Comparison of ENCODE assay signal across 15 cellular contexts in the genomic region with DNA sequence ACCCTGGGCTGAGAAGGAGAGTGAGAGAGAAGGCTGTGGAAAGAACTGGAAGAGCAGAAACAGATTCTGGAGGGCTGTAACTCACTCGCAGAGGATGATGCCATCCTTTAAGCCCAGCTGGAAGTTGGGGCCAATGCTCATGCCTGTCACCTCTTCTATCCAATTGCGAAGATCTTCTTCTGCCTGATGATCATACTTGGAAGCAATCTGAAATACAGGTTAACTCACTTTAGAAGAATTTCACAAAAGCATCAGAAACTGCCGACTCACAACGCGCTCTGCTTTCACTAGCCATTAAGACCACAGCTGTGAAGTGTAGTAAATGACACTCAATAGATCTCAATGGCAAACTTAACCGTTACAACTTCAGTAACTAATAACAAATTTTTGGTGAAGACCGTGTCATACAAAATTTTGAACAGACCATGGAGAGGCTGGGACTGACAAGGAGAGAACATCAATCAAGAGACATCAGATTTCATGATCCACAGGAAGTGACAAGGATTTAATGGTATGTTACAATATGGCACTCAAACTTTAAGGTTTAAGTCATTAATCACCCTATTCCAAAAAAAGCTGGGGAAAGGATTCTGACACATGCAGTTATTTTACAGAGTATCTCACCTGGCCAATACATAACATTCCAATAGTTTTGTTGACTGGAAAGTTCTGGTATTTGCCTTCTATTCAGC. TPM values are rescaled to one million over a fixed set of nuclear protein-coding genes. Genes with fewer than 3 reads are reported as not detected.
DNase-seq lines count a peak whose midpoint lies in the region; ATAC-seq and TF ChIP-seq lines count a peak whose summit lies in the region.
"Had no signal": no experiment of that assay in that cellular context is flagged by ENCODE, and none has a peak within 500 bp of the region (broad histone marks: within the 10 kb centered on the region; RNA-seq: fewer than 3 reads in every experiment).

No MANE protein-coding gene starts in this region.

- intact Hi-C loops in lower lobe of right lung (cut with DNase I): no loop called here

- H3K27ac ChIP-seq in HEK293 (ENCODE audit: extremely low read depth, low read depth, low read length) (no peak overlapping the region), stomach smooth muscle (ENCODE audit: low read length) (peak overlapping the region; percentile 1), lower lobe of right lung (no peak overlapping the region)

- DNase-seq in kidney tubule cell (ENCODE audit: low spot score) (peak; percentile 69), lower lobe of right lung (no peak)
- no peak for DNase-seq in stimulated activated naive CD4-positive, alpha-beta T cell (lab: John Stamatoyannopoulos, UW)
- DNase-seq: activated CD8-positive, alpha-beta T cell treated with anti-CD3 and anti-CD28 coated beads, Interleukin-2, amount 10 ng/mL, durations not matched to agents 7 days and 5 days; GF-D8; mucosa of descending colon; NCI-H2107; right cardiac atrium; stimulated activated CD4-positive, alpha-beta T cell treated with anti-CD3 and anti-CD28 coated beads, Interleukin-4, amount 100 ng/mL, for 4 hours had no signal

- TF ChIP-seq CTCF in HEK293 (tag by site-specific recombination; IDR thresholded peaks at IDR 0.05) (no peak), lower lobe of right lung (IDR thresholded peaks at IDR 0.05) (no peak)

- POLR2A ChIA-PET in HEK293 (lab: Yijun Ruan, JAX): no interaction called here

- H3K4me3 ChIP-seq in HEK293 (ENCODE audit: low read depth, low read length) (no peak overlapping the region), stomach smooth muscle (ENCODE audit: low read length in 2 of 2) (peak overlapping the region in 1 of 2 donors; percentile 10), lower lobe of right lung (no peak overlapping the region)
- H3K4me3 ChIP-seq: mucosa of descending colon had no signal

- H3K9ac ChIP-seq in stomach smooth muscle (ENCODE audit: low read length in 2 of 2): no peak overlapping the region

- H3K36me3 ChIP-seq in HEK293 (ENCODE audit: control insufficient read depth in 2 of 2, insufficient read depth in 1 of 2, low read length in 2 of 2): peaks cover 13 to 30% of the 10 kb centered on the region in 2 experiments
- H3K36me3 ChIP-seq in stomach smooth muscle (ENCODE audit: control insufficient read depth in 2 of 2, insufficient read depth in 2 of 2, low read length in 2 of 2): peaks cover 7 to 13% of the 10 kb centered on the region in 2 donors
- peaks cover 52% of the 10 kb centered on the region for H3K36me3 ChIP-seq in lower lobe of right lung

- H3K27me3 ChIP-seq in stomach smooth muscle (ENCODE audit: control insufficient read depth in 1 of 2, insufficient read depth in 2 of 2, low read length in 2 of 2) (no peaks in the 10 kb centered on the region), lower lobe of right lung (ENCODE audit: low read depth) (no peaks in the 10 kb centered on the region)

- H3K9me3 ChIP-seq in HEK293 (ENCODE audit: control insufficient read depth, insufficient read depth, low read depth, low read length): no peaks in the 10 kb centered on the region
- no peaks in the 10 kb centered on the region for H3K9me3 ChIP-seq in stomach smooth muscle (ENCODE audit: control insufficient read depth in 2 of 2, low read length in 2 of 2)
- no peaks in the 10 kb centered on the region for H3K9me3 ChIP-seq in lower lobe of right lung
- H3K9me3 ChIP-seq: mucosa of descending colon had no signal

- H3K4me1 ChIP-seq in HEK293 (ENCODE audit: control insufficient read depth, insufficient read depth, low read length) (peaks cover 4% of the 10 kb centered on the region; the same call in 1 of the 2 replicates), stomach smooth muscle (ENCODE audit: control insufficient read depth, insufficient read depth, low read length) (peaks cover 24% of the 10 kb centered on the region), lower lobe of right lung (peaks cover 53% of the 10 kb centered on the region)

- CTCF ChIA-PET in HEK293 (lab: Yijun Ruan, JAX): interaction anchor here (0.7 to 3.1 kb wide), 5 partner anchors 47 to 140 kb away, joined by 3 to 17 read pairs (median 5); no protein-coding TSS in a partner anchor

- peak; percentile 45 for ATAC-seq in SK-N-SH treated with all-trans-retinoic acid at 6 μM for 48 hours
- ATAC-seq in GM19035 (IDR thresholded peaks at IDR 0.05; ENCODE audit: unreplicated experiment): no peak
- no peak for ATAC-seq in lower lobe of right lung
- ATAC-seq in HG02678 (IDR thresholded peaks at IDR 0.05; ENCODE audit: unreplicated experiment): no peak
- ATAC-seq: activated CD8-positive, alpha-beta T cell treated with anti-CD3 and anti-CD28 coated beads, Interleukin-2, amount 10 ng/mL, durations not matched to agents 7 days and 5 days; mucosa of descending colon; right cardiac atrium; stimulated activated memory B cell treated with anti-CD40 and anti-IgM and Interleukin-4, amounts not matched to agents 10 μg/mL and 1 μg/mL and 100 μg/mL, for 72 hours had no signal

TF ChIP-seq in HEK293, 187 proteins besides CTCF, POLR2A, EP300 and RAD21:
- TF ChIP-seq PRDM1 (tag by site-specific recombination; IDR thresholded peaks at IDR 0.05) (0 out of 2 replicates have a peak, but pooled peaks have one; percentile 16), ZSCAN16 (tag by site-specific recombination; IDR thresholded peaks at IDR 0.05) (no peak)
TF ChIP-seq in HEK293: peak in this region for 1.

TF ChIP-seq in SK-N-SH treated with all-trans-retinoic acid at 6 μM for 48 hours, 23 proteins besides CTCF, POLR2A, EP300 and RAD21:
- TF ChIP-seq ZNF565 (CRISPR knock-in tag; conservative IDR thresholded peaks at IDR 0.05; ENCODE audit: low read depth) (no peak), BACH2 (CRISPR knock-in tag; IDR thresholded peaks at IDR 0.05; ENCODE audit: borderline replicate concordance) (no peak), RARB (CRISPR knock-in tag; IDR thresholded peaks at IDR 0.05) (no peak)

RNA-seq across cellular contexts. Expression of gene CNN3, which starts 23.4 kb away (rescaled TPM):
- total RNA-seq in lower lobe of right lung: 151 TPM
